ENCODE assay signal across 10 cellular contexts in genomic region chr6:40585661-40586269, GRCh38. TPM values are rescaled to one million over a fixed set of nuclear protein-coding genes. Genes with fewer than 3 reads are reported as not detected.
A peak's percentile ranks its signal among the peaks of the same experiment; 100 is the strongest.
DNase-seq lines count a peak whose midpoint lies in the region; ATAC-seq and TF ChIP-seq lines count a peak whose summit lies in the region.
"Had no signal": no experiment of that assay in that cellular context is flagged by ENCODE, and none has a peak within 500 bp of the region (broad histone marks: within the 10 kb centered on the region; RNA-seq: fewer than 3 reads in every experiment).

No MANE protein-coding gene starts in this region.

- 18 to 25% methylated on average over 11 of the region's 11 CpGs for WGBS in ectodermal cell, 2 experiments
- WGBS in spleen, 5 donors: 54 to 70% (median 56%) methylated on average over 11 of the region's 11 CpGs

- no peaks in the 10 kb centered on the region for H3K9me3 Mint-ChIP-seq in activated T-cell treated with anti-CD3 and anti-CD28 coated beads, Interleukin-2, amount 50 U/mL, for 4 hours

- intact Hi-C loops in spleen (cut with DNase I; ENCODE audit: low total_unique reads): loop anchor here (5.0 kb wide), 1 partner anchor 258 kb away; no protein-coding TSS in a partner anchor

- H3K4me1 ChIP-seq in ectodermal cell (ENCODE audit: control insufficient read depth, insufficient read depth, low read length) (peaks cover 25% of the 10 kb centered on the region), spleen (peaks cover 0 to 34% (median 24%) of the 10 kb centered on the region in 6 donors)
- H3K4me1 ChIP-seq: HAP-1 had no signal

- H3K27ac ChIP-seq in ectodermal cell (ENCODE audit: insufficient read depth, low read depth, low read length, poor library complexity, severe bottlenecking) (no peak overlapping the region), spleen (no peak overlapping the region)

- no peak for ATAC-seq in activated T-cell treated with anti-CD3 and anti-CD28 coated beads, Interleukin-2, amount 50 U/mL, for 4 hours
- ATAC-seq in HG02763 (IDR thresholded peaks at IDR 0.05; ENCODE audit: unreplicated experiment): no peak
- no peak for ATAC-seq in HG02938 (IDR thresholded peaks at IDR 0.05; ENCODE audit: unreplicated experiment)

- no peaks in the 10 kb centered on the region for H3K9me3 ChIP-seq in ectodermal cell (ENCODE audit: control insufficient read depth, low read length)
- H3K9me3 ChIP-seq in spleen: no peaks in the 10 kb centered on the region
- H3K9me3 ChIP-seq: HAP-1 had no signal

- H3K4me3 ChIP-seq in ectodermal cell (ENCODE audit: insufficient read depth, low read depth, low read length) (peak overlapping the region; percentile 9), spleen (peak overlapping the region in 7 of 8 donors; percentile 25 to 72 (median 49))
- H3K4me3 ChIP-seq: HAP-1 had no signal

- no peak for DNase-seq in activated T-cell treated with anti-CD3 and anti-CD28 coated beads, Interleukin-2, amount 50 U/mL, for 4 hours
- no peak for DNase-seq in activated T-cell treated with anti-CD3 and anti-CD28 coated beads, Interleukin-2, amount 50 U/mL, for 48 hours
- peak; percentile 78 for DNase-seq in NCI-H510A (lab: John Stamatoyannopoulos, UW)
- DNase-seq in spleen: no peak
- no peak for DNase-seq in GM20000 (ENCODE audit: low spot score)
- DNase-seq: Right ventricle myocardium superior had no signal

- TF ChIP-seq CTCF in spleen (IDR thresholded peaks at IDR 0.05 in 8 of 11, conservative IDR thresholded peaks at IDR 0.05 in 3 of 11) (no peak), GM20000 (IDR thresholded peaks at IDR 0.05; ENCODE audit: extremely low read depth, missing control alignments) (no peak)

- H3K36me3 ChIP-seq in ectodermal cell (ENCODE audit: control insufficient read depth, insufficient read depth, low read length): no peaks in the 10 kb centered on the region
- no peaks in the 10 kb centered on the region for H3K36me3 ChIP-seq in spleen
- H3K36me3 ChIP-seq: HAP-1 had no signal

- H3K27me3 ChIP-seq in ectodermal cell (ENCODE audit: control insufficient read depth, insufficient read depth, low read length, poor library complexity, severe bottlenecking): peaks cover 44% of the 10 kb centered on the region
- H3K27me3 ChIP-seq in spleen (replicated peaks in 1 of 7): peaks cover 0 to 67% (median 22%) of the 10 kb centered on the region in 7 donors

- no peaks in the 10 kb centered on the region for H3K36me3 Mint-ChIP-seq in activated T-cell treated with anti-CD3 and anti-CD28 coated beads, Interleukin-2, amount 50 U/mL, for 4 hours (ENCODE audit: insufficient read depth)

- H3K4me3 Mint-ChIP-seq in activated T-cell treated with anti-CD3 and anti-CD28 coated beads, Interleukin-2, amount 50 U/mL, for 4 hours: peak overlapping the region; percentile 72

- peaks cover 37% of the 10 kb centered on the region for H3K27me3 Mint-ChIP-seq in activated T-cell treated with anti-CD3 and anti-CD28 coated beads, Interleukin-2, amount 50 U/mL, for 4 hours (ENCODE audit: low read depth)

- no peak for TF ChIP-seq POLR2A in spleen (IDR thresholded peaks at IDR 0.05)

- H3K4me1 Mint-ChIP-seq in activated T-cell treated with anti-CD3 and anti-CD28 coated beads, Interleukin-2, amount 50 U/mL, for 4 hours (ENCODE audit: low read depth): peaks cover 24% of the 10 kb centered on the region

RNA-seq across cellular contexts. Expression of gene LRFN2, which starts 1.4 kb away (rescaled TPM):
- total RNA-seq in activated T-cell treated with anti-CD3 and anti-CD28 coated beads, Interleukin-2, amount 50 U/mL, for 4 hours: not detected
- 0.15 TPM for polyA plus RNA-seq in ectodermal cell (2013, experiment 1 of 4)
- 0.18 TPM for polyA plus RNA-seq in ectodermal cell (2013, experiment 2 of 4)
- polyA plus RNA-seq in ectodermal cell (2013, experiment 3 of 4): 0.05 TPM
- 0.12 TPM for polyA plus RNA-seq in ectodermal cell (2013, experiment 4 of 4)
- 1 to 10 TPM in 6 of 7 donors, under 1 TPM in 1; 0.70 to 6.0 (median 2.3) TPM for total RNA-seq in spleen
- polyA plus RNA-seq in spleen: under 1 TPM; 0.05 to 0.48 (median 0.07) TPM
- total RNA-seq: Right ventricle myocardium superior had no signal
